In the genomic region with DNA sequence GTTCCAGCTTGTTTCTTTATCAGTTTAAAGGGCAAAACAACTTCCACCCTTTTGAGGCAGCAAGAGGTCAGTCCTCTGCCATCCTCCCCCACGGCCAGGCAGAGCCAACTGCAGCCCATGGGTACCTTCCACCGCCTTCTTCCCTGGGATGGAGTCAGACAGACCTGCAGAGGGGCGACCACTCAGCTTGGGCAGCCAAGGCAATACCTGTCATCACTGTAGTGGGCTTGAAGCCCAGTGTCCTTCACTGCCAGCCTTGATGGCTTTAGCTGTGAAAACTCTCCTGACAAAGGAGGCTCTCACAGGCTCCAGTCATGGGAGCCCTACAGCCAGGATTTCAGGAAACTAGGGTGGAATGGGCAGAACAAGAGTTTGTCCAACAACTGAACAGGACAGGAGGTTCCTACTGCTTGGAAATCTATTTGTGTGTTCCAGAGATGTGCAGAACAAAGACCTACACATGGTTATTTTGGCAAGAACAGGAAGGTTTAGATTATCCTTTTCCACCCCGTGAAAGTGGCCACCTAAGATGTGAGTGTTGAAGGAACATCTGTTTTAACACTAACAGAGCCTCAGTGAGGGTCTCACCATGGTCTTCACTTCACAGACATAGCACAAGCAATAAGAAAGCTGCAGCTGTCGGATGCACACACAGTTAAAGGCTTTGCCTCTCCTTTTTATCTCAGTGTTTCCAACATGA, we compare ENCODE assay signal across 18 cellular contexts.
A peak's percentile ranks its signal among the peaks of the same experiment; 100 is the strongest.
DNase-seq lines count a peak whose midpoint lies in the region; ATAC-seq and TF ChIP-seq lines count a peak whose summit lies in the region.
"Had no signal": no experiment of that assay in that cellular context is flagged by ENCODE, and none has a peak within 500 bp of the region (broad histone marks: within the 10 kb centered on the region; RNA-seq: fewer than 3 reads in every experiment).

No MANE protein-coding gene starts in this region.

- WGBS in mesenchymal stem cell = 93% methylated on average over 5 of the region's 5 CpGs

- H3K4ac ChIP-seq in mesenchymal stem cell (ENCODE audit: low read depth in 1 of 2, low read length in 2 of 2) = peak overlapping the region; percentile 97 to 99

- H3K4me3 ChIP-seq in mesenchymal stem cell (ENCODE audit: insufficient read depth in 1 of 2, low read depth in 1 of 2, low read length in 2 of 2) (no peak overlapping the region), uterus (no peak overlapping the region)
- H3K4me3 ChIP-seq: GM12878 had no signal

- H2AFZ ChIP-seq in mesenchymal stem cell (ENCODE audit: low read depth, low read length) = no peak overlapping the region

- H3K14ac ChIP-seq in mesenchymal stem cell (ENCODE audit: low read length in 2 of 2) = peak overlapping the region in 1 of 2 experiments; percentile 93

- H3K36me3 ChIP-seq in mesenchymal stem cell (ENCODE audit: control insufficient read depth in 1 of 2, insufficient read depth in 2 of 2, low read depth in 1 of 2, low read length in 2 of 2) = no peaks in the 10 kb centered on the region
- no peaks in the 10 kb centered on the region for H3K36me3 ChIP-seq in uterus

- H3K27me3 ChIP-seq in mesenchymal stem cell (ENCODE audit: control insufficient read depth in 1 of 2, insufficient read depth in 1 of 2, low read length in 2 of 2) (no peaks in the 10 kb centered on the region), uterus (no peaks in the 10 kb centered on the region)
- no peaks in the 10 kb centered on the region for H3K27me3 ChIP-seq in CD4-positive, alpha-beta T cell (ENCODE audit: control insufficient read depth, insufficient read depth, low read length)

- no peak for TF ChIP-seq POLR2A in uterus (IDR thresholded peaks at IDR 0.05)

- H3K9me3 Mint-ChIP-seq in CD4-positive, alpha-beta T cell = no peaks in the 10 kb centered on the region

- H3K36me3 Mint-ChIP-seq in CD4-positive, alpha-beta T cell (ENCODE audit: low read depth) = no peaks in the 10 kb centered on the region

- peak; percentile 2 for DNase-seq in NCI-H1092 treated with DMSO at 0.1 percent for 48 hours (lab: John Stamatoyannopoulos, UW)
- no peak for DNase-seq in NCI-H1092 (lab: John Stamatoyannopoulos, UW)
- peak; percentile 75 for DNase-seq in Right ventricle myocardium superior
- DNase-seq in mesenchymal stem cell = no peak
- DNase-seq in uterus = no peak
- DNase-seq in central memory CD4-positive, alpha-beta T cell = no peak
- DNase-seq in CD4-positive, alpha-beta T cell = no peak
- DNase-seq: GDM1; NCI-H1105; NCI-H1694 treated with DMSO at 0.1 percent for 48 hours; NCI-H345; NCI-H526 treated with DMSO at 0.1 percent for 48 hours; NK-92 treated with Interleukin-12 subunit alpha and Interleukin-12 subunit beta, amount 100 ng/mL, for 24 hours had no signal

- ATAC-seq in Right ventricle myocardium superior (ENCODE audit: poor library complexity) (peak; percentile 78), HG03521 (IDR thresholded peaks at IDR 0.05; ENCODE audit: unreplicated experiment) (no peak)
- ATAC-seq in CD4-positive, alpha-beta T cell (ENCODE audit: poor library complexity) = no peak
- ATAC-seq: GM12878, HepG2 had no signal

- CTCF ChIA-PET in CD4-positive, alpha-beta T cell (lab: Charles Lee) = interaction anchor here (1.1 to 3.3 kb wide), 5 partner anchors 23 to 435 kb away, joined by 3 to 84 read pairs (median 10); no protein-coding TSS in a partner anchor

- H3K9me3 ChIP-seq in mesenchymal stem cell (ENCODE audit: control insufficient read depth, low read length) (no peaks in the 10 kb centered on the region), uterus (no peaks in the 10 kb centered on the region)
- H3K9me3 ChIP-seq in CD4-positive, alpha-beta T cell (ENCODE audit: control insufficient read depth, low read length) = no peaks in the 10 kb centered on the region

- no peak overlapping the region for H3K4me2 ChIP-seq in mesenchymal stem cell (ENCODE audit: low read length, poor library complexity, severe bottlenecking)
- H3K4me2 ChIP-seq: KMS-11 had no signal

- H3K4me1 ChIP-seq in mesenchymal stem cell (ENCODE audit: control insufficient read depth, insufficient read depth, low read depth, low read length) (peaks cover 9% of the 10 kb centered on the region), uterus (no peaks in the 10 kb centered on the region)

- H3K23ac ChIP-seq in mesenchymal stem cell (ENCODE audit: low read length in 2 of 2) = peak overlapping the region in 1 of 2 experiments; percentile 95

- peak overlapping the region; percentile 97 for H4K91ac ChIP-seq in mesenchymal stem cell (ENCODE audit: low read length)

- no peak overlapping the region for H3K9ac ChIP-seq in mesenchymal stem cell (ENCODE audit: low read length)
- H3K9ac ChIP-seq: KMS-11 had no signal

- peak overlapping the region; percentile 44 for H2BK15ac ChIP-seq in mesenchymal stem cell (ENCODE audit: low read depth, poor library complexity, severe bottlenecking)

- peaks cover 19% of the 10 kb centered on the region for H3K4me1 Mint-ChIP-seq in CD4-positive, alpha-beta T cell (ENCODE audit: low read depth)

- no peaks in the 10 kb centered on the region for H3K27me3 Mint-ChIP-seq in CD4-positive, alpha-beta T cell

- POLR2A ChIA-PET in CD4-positive, alpha-beta T cell (lab: Charles Lee) = no interaction called here

- intact Hi-C loops in Right ventricle myocardium superior (cut with DNase I) = loop anchor here (5.0 kb wide), 2 partner anchors 159 to 439 kb away; a partner anchor contains a TSS
- intact Hi-C loops in uterus (cut with DNase I; ENCODE audit: low total_unique reads) = loop anchor here (5.0 kb wide), 1 partner anchor 419 kb away; no protein-coding TSS in a partner anchor
- intact Hi-C loops in CD4-positive, alpha-beta T cell (cut with DNase I, micrococcal nuclease) = loop anchor here (5.0 kb wide), 2 partner anchors 284 to 544 kb away; no protein-coding TSS in a partner anchor

- no peak for TF ChIP-seq CTCF in uterus (IDR thresholded peaks at IDR 0.05)
- no peak for TF ChIP-seq CTCF in CD4-positive, alpha-beta T cell (IDR thresholded peaks at IDR 0.05)

- H4K8ac ChIP-seq in mesenchymal stem cell (ENCODE audit: low read length) = peak overlapping the region; percentile 84

- H3K18ac ChIP-seq in mesenchymal stem cell (ENCODE audit: low read depth in 1 of 2, low read length in 2 of 2) = peak overlapping the region; percentile 95 to 96

- peak overlapping the region; percentile 100 for H2BK12ac ChIP-seq in mesenchymal stem cell (ENCODE audit: low read length in 2 of 2)

- H3K27ac ChIP-seq in mesenchymal stem cell (ENCODE audit: low read length, poor library complexity, severe bottlenecking) (no peak overlapping the region), uterus (peak overlapping the region; percentile 60 to 74)
- H3K27ac ChIP-seq in CD4-positive, alpha-beta T cell (ENCODE audit: low read depth, low read length) = no peak overlapping the region
- H3K27ac ChIP-seq: 22Rv1, KMS-11 had no signal

- peak overlapping the region; percentile 80 for H2BK120ac ChIP-seq in mesenchymal stem cell (ENCODE audit: low read depth, low read length)

- H3K79me1 ChIP-seq in mesenchymal stem cell (replicated peaks; ENCODE audit: low read length, poor library complexity, severe bottlenecking) = no peaks in the 10 kb centered on the region

- peak overlapping the region; percentile 74 for H2AK5ac ChIP-seq in mesenchymal stem cell (ENCODE audit: low read length, severe bottlenecking)

- H2BK5ac ChIP-seq in mesenchymal stem cell (ENCODE audit: low read depth, low read length, poor library complexity, severe bottlenecking) = no peak overlapping the region

- H3K4me3 Mint-ChIP-seq in CD4-positive, alpha-beta T cell = no peak overlapping the region

- no peak overlapping the region for H3K27ac Mint-ChIP-seq in CD4-positive, alpha-beta T cell

Comparison
In these comparisons a context has a peak if more than half of its experiments do, and no peak if none do; other contexts are left out.
1. DNase-seq: peak in NCI-H1092 treated with DMSO at 0.1 percent for 48 hours (single experiment) and Right ventricle myocardium superior (single experiment); none in NCI-H1092 (single experiment), mesenchymal stem cell (single experiment), uterus (0 of 2), central memory CD4-positive, alpha-beta T cell (single experiment) and CD4-positive, alpha-beta T cell (0 of 10).
2. H3K27ac ChIP-seq: peak in uterus (2 of 2); none in mesenchymal stem cell (single experiment) and CD4-positive, alpha-beta T cell (single experiment).